ENCODE assay signal across 1 cellular context in genomic region chr10:123398180-123398591, GRCh38.
TF ChIP-seq lines count a peak whose summit lies in the region.

No MANE protein-coding gene starts in this region.

TF ChIP-seq in GM12878, 131 proteins besides CTCF, POLR2A, EP300 and RAD21 (continued from another document):
- TF ChIP-seq CUX1 (IDR thresholded peaks at IDR 0.05; ENCODE audit: insufficient replicate concordance, low read depth, low read length) = no peak
- TF ChIP-seq BCL3 (IDR thresholded peaks at IDR 0.05; ENCODE audit: borderline replicate concordance, insufficient read depth, low read depth, low read length, poor library complexity, severe bottlenecking) = peak; percentile 99
- peak; percentile 82 for TF ChIP-seq YY1 (IDR thresholded peaks at IDR 0.05; ENCODE audit: low read depth, low read length)
- no peak for TF ChIP-seq BCLAF1 (IDR thresholded peaks at IDR 0.05)
- no peak for TF ChIP-seq PML (IDR thresholded peaks at IDR 0.05; ENCODE audit: low read length)
- no peak for TF ChIP-seq CBX3 (IDR thresholded peaks at IDR 0.05; ENCODE audit: borderline replicate concordance, low read depth)
- TF ChIP-seq MYB (IDR thresholded peaks at IDR 0.05; ENCODE audit: borderline replicate concordance, low read depth, low read length) = no peak
- TF ChIP-seq SREBF1 (IDR thresholded peaks at IDR 0.05; ENCODE audit: low read length) = no peak
- peak; percentile 94 to 95 for TF ChIP-seq BHLHE40 (IDR thresholded peaks at IDR 0.05; ENCODE audit: borderline replicate concordance in 1 of 2, low read depth in 2 of 2, low read length in 1 of 2)
